In the genomic region with DNA sequence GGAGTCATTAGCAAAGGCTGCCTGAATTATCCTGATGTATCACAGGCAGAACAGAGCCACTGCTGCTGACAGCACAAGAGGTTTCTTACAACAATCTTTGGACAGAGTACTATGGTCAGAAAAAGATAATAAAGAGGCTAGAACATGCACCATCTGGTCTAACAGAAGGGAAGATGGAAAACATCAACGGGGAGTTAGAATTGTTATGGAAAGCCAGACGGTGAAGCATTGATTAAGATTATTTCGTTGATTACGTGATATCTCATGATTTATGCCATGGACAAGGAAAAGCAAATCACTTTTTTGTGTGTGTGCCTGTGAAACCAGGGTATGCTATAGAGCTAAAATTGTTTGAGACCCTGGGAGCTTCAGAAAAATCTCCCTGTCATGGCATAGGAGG, we compare ENCODE assay signal across 34 cellular contexts.
"Had no signal": no experiment of that assay in that cellular context is flagged by ENCODE, and none has a peak within 500 bp of the region (broad histone marks: within the 10 kb centered on the region; RNA-seq: fewer than 3 reads in every experiment).

No MANE protein-coding gene starts in this region.

- H3K27ac ChIP-seq: Peyer's patch, RWPE1, SJCRH30, WERI-Rb-1 had no signal

- H3K4me1 Mint-ChIP-seq: activated CD4-positive, alpha-beta memory T cell treated with anti-CD3 and anti-CD28 coated beads, Interleukin-2, amount 10 ng/mL, durations not matched to agents 7 days and 5 days; activated CD8-positive, alpha-beta memory T cell treated with anti-CD3 and anti-CD28 coated beads, Interleukin-2, amount 10 ng/mL, durations not matched to agents 7 days and 5 days; activated naive CD4-positive, alpha-beta T cell treated with anti-CD3 and anti-CD28 coated beads, Interleukin-2, amount 10 ng/mL, durations not matched to agents 7 days and 5 days; activated naive CD8-positive, alpha-beta T cell treated with anti-CD3 and anti-CD28 coated beads, Interleukin-2, amount 50 U/mL, for 24 hours had no signal

- DNase-seq: activated CD4-positive, alpha-beta memory T cell treated with anti-CD3 and anti-CD28 coated beads, Interleukin-2, amount 10 ng/mL, durations not matched to agents 7 days and 5 days; activated CD4-positive, alpha-beta T cell treated with anti-CD3 and anti-CD28 coated beads for 1 hour; activated CD4-positive, alpha-beta T cell treated with anti-CD3 and anti-CD28 coated beads for 48 hours; activated CD4-positive, CD25-positive, alpha-beta regulatory T cell; activated CD8-positive, alpha-beta memory T cell treated with anti-CD3 and anti-CD28 coated beads for 24 hours; activated CD8-positive, alpha-beta memory T cell treated with anti-CD3 and anti-CD28 coated beads, Interleukin-2, amount 10 ng/mL, durations not matched to agents 7 days and 5 days; activated CD8-positive, alpha-beta memory T cell treated with anti-CD3 and anti-CD28 coated beads, Interleukin-2, amount 50 U/mL, for 48 hours; activated effector memory CD4-positive, alpha-beta T cell treated with Interleukin-2 at 50 U/mL for 16 hours; activated naive CD4-positive, alpha-beta T cell treated with anti-CD3 and anti-CD28 coated beads, Interleukin-2, amount 10 ng/mL, durations not matched to agents 7 days and 5 days; activated naive CD8-positive, alpha-beta T cell treated with anti-CD3 and anti-CD28 coated beads, Interleukin-2, amount 50 U/mL, for 24 hours; activated T-cell treated with anti-CD3 and anti-CD28 coated beads, Interleukin-2, amount 50 U/mL, for 48 hours; anterior cingulate cortex; NCI-H1092 treated with DMSO at 0.1 percent for 48 hours; NCI-H1417 treated with DMSO at 0.1 percent for 48 hours; NCI-H1930; NCI-H2081 treated with DMSO at 0.1 percent for 48 hours; NCI-H510A; NCI-H69; NK-92 treated with Interleukin-12 subunit alpha and Interleukin-12 subunit beta, amount 100 ng/mL, for 24 hours; PC-3; Peyer's patch; SJCRH30; SW 1271; T-helper 1 cell; T-helper 2 cell; T-helper 9 cell; WERI-Rb-1 had no signal

- H3K36me3 Mint-ChIP-seq: activated CD8-positive, alpha-beta memory T cell treated with anti-CD3 and anti-CD28 coated beads, Interleukin-2, amount 10 ng/mL, durations not matched to agents 7 days and 5 days; activated naive CD4-positive, alpha-beta T cell treated with anti-CD3 and anti-CD28 coated beads, Interleukin-2, amount 10 ng/mL, durations not matched to agents 7 days and 5 days; activated naive CD8-positive, alpha-beta T cell; brain had no signal

- H3K36me3 ChIP-seq: Peyer's patch, SJCRH30, WERI-Rb-1 had no signal

- H3K27me3 ChIP-seq: Peyer's patch, SJCRH30 had no signal

- H3K4me3 Mint-ChIP-seq: activated CD4-positive, alpha-beta memory T cell treated with anti-CD3 and anti-CD28 coated beads, Interleukin-2, amount 10 ng/mL, durations not matched to agents 7 days and 5 days; activated CD8-positive, alpha-beta memory T cell treated with anti-CD3 and anti-CD28 coated beads, Interleukin-2, amount 10 ng/mL, durations not matched to agents 7 days and 5 days; activated naive CD4-positive, alpha-beta T cell treated with anti-CD3 and anti-CD28 coated beads, Interleukin-2, amount 10 ng/mL, durations not matched to agents 7 days and 5 days; activated naive CD8-positive, alpha-beta T cell; activated naive CD8-positive, alpha-beta T cell treated with anti-CD3 and anti-CD28 coated beads, Interleukin-2, amount 50 U/mL, for 24 hours; brain had no signal

- H3K4me1 ChIP-seq: Peyer's patch, SJCRH30 had no signal

- H3K9me3 Mint-ChIP-seq: brain had no signal

- FAIRE-seq: bronchial epithelial cell, colon, K562 had no signal

- ATAC-seq: activated CD8-positive, alpha-beta memory T cell treated with anti-CD3 and anti-CD28 coated beads, Interleukin-2, amount 10 ng/mL, durations not matched to agents 7 days and 5 days; activated naive CD8-positive, alpha-beta T cell treated with anti-CD3 and anti-CD28 coated beads, Interleukin-2, amount 50 U/mL, for 24 hours; K562; PC-3; Right ventricle myocardium inferior had no signal

- H3K9me3 ChIP-seq: Peyer's patch, SJCRH30 had no signal

- H3K27me3 Mint-ChIP-seq: activated CD4-positive, alpha-beta memory T cell treated with anti-CD3 and anti-CD28 coated beads, Interleukin-2, amount 10 ng/mL, durations not matched to agents 7 days and 5 days; activated CD8-positive, alpha-beta memory T cell treated with anti-CD3 and anti-CD28 coated beads, Interleukin-2, amount 10 ng/mL, durations not matched to agents 7 days and 5 days; activated naive CD4-positive, alpha-beta T cell treated with anti-CD3 and anti-CD28 coated beads, Interleukin-2, amount 10 ng/mL, durations not matched to agents 7 days and 5 days; activated naive CD8-positive, alpha-beta T cell; activated naive CD8-positive, alpha-beta T cell treated with anti-CD3 and anti-CD28 coated beads, Interleukin-2, amount 50 U/mL, for 24 hours had no signal

- H3K4me3 ChIP-seq: K562, Peyer's patch, SJCRH30 had no signal

- H3K27ac Mint-ChIP-seq: activated CD4-positive, alpha-beta memory T cell treated with anti-CD3 and anti-CD28 coated beads, Interleukin-2, amount 10 ng/mL, durations not matched to agents 7 days and 5 days; activated CD8-positive, alpha-beta memory T cell treated with anti-CD3 and anti-CD28 coated beads, Interleukin-2, amount 10 ng/mL, durations not matched to agents 7 days and 5 days; activated naive CD4-positive, alpha-beta T cell treated with anti-CD3 and anti-CD28 coated beads, Interleukin-2, amount 10 ng/mL, durations not matched to agents 7 days and 5 days; activated naive CD8-positive, alpha-beta T cell; activated naive CD8-positive, alpha-beta T cell treated with anti-CD3 and anti-CD28 coated beads, Interleukin-2, amount 50 U/mL, for 24 hours; brain had no signal
